ENCODE assay signal across 30 cellular contexts in the genomic region with DNA sequence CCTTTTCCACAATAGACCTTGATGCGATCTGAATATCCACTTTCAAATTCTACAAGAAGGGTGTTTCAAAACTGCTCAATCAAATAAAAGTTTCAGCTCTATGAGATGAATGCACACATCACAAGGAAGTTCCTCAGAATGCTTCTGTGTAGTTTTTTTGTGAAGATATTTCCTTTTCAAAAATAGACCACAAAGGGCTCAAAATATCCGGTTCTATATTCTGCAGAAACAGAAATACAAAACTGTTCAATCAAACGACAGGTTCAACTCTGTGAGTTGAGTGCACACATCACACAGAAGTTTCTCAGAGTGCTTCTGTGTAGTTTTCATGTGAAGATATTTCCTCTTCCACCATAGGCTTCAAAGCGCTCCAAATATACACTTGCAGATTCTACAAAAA.
"Had no signal": no experiment of that assay in that cellular context is flagged by ENCODE, and none has a peak within 500 bp of the region (broad histone marks: within the 10 kb centered on the region; RNA-seq: fewer than 3 reads in every experiment).

No MANE protein-coding gene starts in this region.

- H3K9ac ChIP-seq: neural progenitor cell, parathyroid adenoma had no signal

- H3K9me3 Mint-ChIP-seq: type B pancreatic cell had no signal

- H3K4me2 ChIP-seq: neural progenitor cell had no signal

- H3K4me1 Mint-ChIP-seq: natural killer cell; nephron; neural progenitor cell; stimulated activated memory B cell treated with anti-CD40 and anti-IgM and Interleukin-4, amounts not matched to agents 10 μg/mL and 1 μg/mL and 100 μg/mL, for 72 hours; stimulated activated naive CD8-positive, alpha-beta T cell treated with anti-CD3 and anti-CD28 coated beads, Interleukin-15, amount 100 ng/mL, for 72 hours had no signal

- H3K27me3 Mint-ChIP-seq: progenitor cell of endocrine pancreas; stimulated activated memory B cell treated with anti-CD40 and anti-IgM and Interleukin-4, amounts not matched to agents 10 μg/mL and 1 μg/mL and 100 μg/mL, for 72 hours; stimulated activated naive CD8-positive, alpha-beta T cell treated with anti-CD3 and anti-CD28 coated beads, Interleukin-15, amount 100 ng/mL, for 72 hours; type B pancreatic cell had no signal

- H3K79me2 ChIP-seq: parathyroid adenoma had no signal

- ATAC-seq: natural killer cell; psoas muscle; right cardiac atrium; right lobe of liver; stimulated activated memory B cell treated with anti-CD40 and anti-IgM and Interleukin-4, amounts not matched to agents 10 μg/mL and 1 μg/mL and 100 μg/mL, for 72 hours; stimulated activated naive CD8-positive, alpha-beta T cell treated with anti-CD3 and anti-CD28 coated beads, Interleukin-15, amount 100 ng/mL, for 72 hours; stimulated activated naive CD8-positive, alpha-beta T cell treated with anti-CD3 and anti-CD28 coated beads, Interleukin-15, Interleukin-2, amounts not matched to agents 100 U/mL and 50 U/mL, for 24 hours; upper lobe of right lung had no signal

- H3K27ac Mint-ChIP-seq: natural killer cell; nephron; neural progenitor cell; progenitor cell of endocrine pancreas; stimulated activated memory B cell treated with anti-CD40 and anti-IgM and Interleukin-4, amounts not matched to agents 10 μg/mL and 1 μg/mL and 100 μg/mL, for 72 hours; stimulated activated naive CD8-positive, alpha-beta T cell treated with anti-CD3 and anti-CD28 coated beads, Interleukin-15, amount 100 ng/mL, for 72 hours; type B pancreatic cell had no signal

- H3K9me3 ChIP-seq: ovary, psoas muscle, testis, upper lobe of right lung, uterus had no signal

- H3K36me3 Mint-ChIP-seq: neural progenitor cell; stimulated activated memory B cell treated with anti-CD40 and anti-IgM and Interleukin-4, amounts not matched to agents 10 μg/mL and 1 μg/mL and 100 μg/mL, for 72 hours; type B pancreatic cell had no signal

- H3K4me3 Mint-ChIP-seq: natural killer cell; nephron; neural progenitor cell; stimulated activated memory B cell treated with anti-CD40 and anti-IgM and Interleukin-4, amounts not matched to agents 10 μg/mL and 1 μg/mL and 100 μg/mL, for 72 hours; stimulated activated naive CD8-positive, alpha-beta T cell treated with anti-CD3 and anti-CD28 coated beads, Interleukin-15, amount 100 ng/mL, for 72 hours; type B pancreatic cell had no signal

- DNase-seq: natural killer cell; occipital lobe; ovary; posterior cingulate gyrus; psoas muscle; right cardiac atrium; right lobe of liver; sigmoid colon; small intestine; stimulated activated CD4-positive, alpha-beta T cell treated with anti-CD3 and anti-CD28 coated beads, Interleukin-15, amount 100 ng/mL, for 24 hours; stimulated activated CD4-positive, alpha-beta T cell treated with anti-CD3 and anti-CD28 coated beads, Interleukin-2, amount 100 ng/mL, for 24 hours; stimulated activated CD4-positive, alpha-beta T cell treated with anti-CD3 and anti-CD28 coated beads, Interleukin-2, amount 100 ng/mL, for 48 hours; stimulated activated CD4-positive, alpha-beta T cell treated with anti-CD3 and anti-CD28 coated beads, Interleukin-4, amount 100 ng/mL, for 4 hours; stimulated activated CD8-positive, alpha-beta memory T cell treated with anti-CD3 and anti-CD28 coated beads, Interleukin-4, amount 100 ng/mL, for 48 hours; stimulated activated naive CD4-positive, alpha-beta T cell; stimulated activated naive CD8-positive, alpha-beta T cell treated with anti-CD3 and anti-CD28 coated beads, Interleukin-15, amount 100 ng/mL, for 72 hours; stimulated activated naive CD8-positive, alpha-beta T cell treated with anti-CD3 and anti-CD28 coated beads, Interleukin-15, Interleukin-2, amounts not matched to agents 100 U/mL and 50 U/mL, for 24 hours; substantia nigra; testis; tibial artery; transverse colon; upper lobe of right lung; uterus had no signal

- H3K36me3 ChIP-seq: neural progenitor cell, ovary, right lobe of liver, sigmoid colon, suprapubic skin, tibial artery, transverse colon, upper lobe of right lung, uterus had no signal

- H3K4me1 ChIP-seq: neural progenitor cell, parathyroid adenoma, psoas muscle, right lobe of liver, sigmoid colon, suprapubic skin, testis, tibial artery, transverse colon, upper lobe of right lung, uterus had no signal

- H3K4me3 ChIP-seq: neural progenitor cell, ovary, psoas muscle, right lobe of liver, sigmoid colon, suprapubic skin, testis, tibial artery, transverse colon, upper lobe of right lung, uterus had no signal

- H3K27me3 ChIP-seq: neural progenitor cell, ovary, right lobe of liver, sigmoid colon, suprapubic skin, testis, tibial artery, transverse colon, upper lobe of right lung, uterus had no signal

- H2AFZ ChIP-seq: neural progenitor cell, parathyroid adenoma had no signal

- H3K27ac ChIP-seq: neural progenitor cell, ovary, parathyroid adenoma, psoas muscle, right lobe of liver, sigmoid colon, suprapubic skin, testis, tibial artery, transverse colon, upper lobe of right lung, uterus had no signal
